8 cellular contexts compared by ENCODE assay signal in the genomic region with DNA sequence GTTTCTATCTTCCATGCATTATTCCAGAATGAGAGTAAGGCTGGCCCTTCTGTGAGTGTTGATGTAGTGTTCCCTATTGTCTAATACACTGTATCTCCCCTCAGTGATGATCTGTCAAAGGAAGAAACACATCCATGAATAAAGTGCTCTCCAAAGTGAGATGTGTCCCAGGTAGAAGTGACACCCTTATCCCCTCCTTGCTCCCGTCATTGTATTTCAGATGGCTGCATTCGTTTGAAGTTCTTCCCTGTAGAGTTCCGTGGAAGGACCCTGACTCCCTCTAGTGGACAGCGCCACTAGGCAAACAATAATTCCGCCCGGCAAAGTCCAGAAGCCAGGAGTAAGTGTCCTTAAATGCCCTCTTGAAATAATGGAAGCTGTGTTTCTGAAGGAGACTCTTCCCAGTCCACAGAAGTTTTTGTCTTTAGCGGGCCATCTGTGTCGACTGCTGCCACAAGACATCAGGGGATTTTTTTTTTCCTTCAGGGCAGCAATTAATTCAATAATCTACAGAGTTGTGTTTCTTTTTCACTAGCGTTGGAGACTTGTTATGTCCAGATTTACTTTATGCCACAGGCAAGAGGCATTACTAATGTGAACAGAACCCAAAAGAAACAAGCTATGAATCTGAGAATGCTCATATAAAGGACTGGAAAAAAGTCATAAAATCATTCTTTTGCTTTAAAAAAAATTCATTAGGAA.
A peak's percentile ranks its signal among the peaks of the same experiment; 100 is the strongest.
DNase-seq lines count a peak whose midpoint lies in the region; ATAC-seq, FAIRE-seq and TF ChIP-seq lines count a peak whose summit lies in the region.

No MANE protein-coding gene starts in this region.

- peaks cover 8 to 10% of the 10 kb centered on the region in 2 donors for H3K4me1 ChIP-seq in kidney (ENCODE audit: control insufficient read depth in 1 of 2, insufficient read depth in 1 of 2, low read depth in 1 of 2, low read length in 2 of 2)

- intact Hi-C loops in kidney (cut with DNase I): no loop called here

- DNase-seq in AG09309 (ENCODE audit: low read depth) (peak; percentile 72), NCI-H2196 (lab: John Stamatoyannopoulos, UW; ENCODE audit: unreplicated experiment) (peak; percentile 69), WERI-Rb-1 (peak; percentile 74), bronchial epithelial cell (ENCODE audit: low read depth) (peak; percentile 79), kidney (peak; percentile 76)
- DNase-seq in stimulated activated CD4-positive, alpha-beta T cell treated with anti-CD3 and anti-CD28 coated beads, Interleukin-1b, Interleukin-23, amount 100 ng/mL, for 48 hours: peak; percentile 53

- H3K9ac ChIP-seq in kidney (ENCODE audit: low read length in 2 of 2): no peak overlapping the region

- ATAC-seq in GM18873 (IDR thresholded peaks at IDR 0.05; ENCODE audit: low FRiP score, unreplicated experiment): peak; percentile 81
- ATAC-seq in HG03135 (IDR thresholded peaks at IDR 0.05; ENCODE audit: unreplicated experiment): peak; percentile 78

- H3K27me3 ChIP-seq in WERI-Rb-1 (ENCODE audit: insufficient read depth, low read depth, severe bottlenecking) (no peaks in the 10 kb centered on the region), bronchial epithelial cell (ENCODE audit: control insufficient read depth, insufficient read depth, low read length) (no peaks in the 10 kb centered on the region)

- no peaks in the 10 kb centered on the region for H3K36me3 ChIP-seq in WERI-Rb-1
- H3K36me3 ChIP-seq in bronchial epithelial cell (ENCODE audit: control insufficient read depth, insufficient read depth, low read length): no peaks in the 10 kb centered on the region
- H3K36me3 ChIP-seq in kidney (ENCODE audit: control insufficient read depth in 1 of 2, insufficient read depth in 2 of 2, low read length in 2 of 2): no peaks in the 10 kb centered on the region

- H3K9me3 ChIP-seq in WERI-Rb-1 (ENCODE audit: severe bottlenecking): no peaks in the 10 kb centered on the region
- H3K9me3 ChIP-seq in kidney (ENCODE audit: control insufficient read depth in 1 of 2, low read length in 2 of 2): no peaks in the 10 kb centered on the region

- TF ChIP-seq CTCF in AG09309 (IDR thresholded peaks at IDR 0.05; ENCODE audit: control insufficient read depth, insufficient read depth, low read depth, low read length, missing control alignments) (peak; percentile 96), WERI-Rb-1 (IDR thresholded peaks at IDR 0.05; ENCODE audit: low read depth, low read length) (peak; percentile 66), bronchial epithelial cell (IDR thresholded peaks at IDR 0.05; ENCODE audit: insufficient read depth, low read length, severe bottlenecking) (peak; percentile 93), kidney (IDR thresholded peaks at IDR 0.05; ENCODE audit: borderline replicate concordance, extremely low read depth, insufficient read depth) (peak; percentile 88)

- no peak for FAIRE-seq in bronchial epithelial cell (lab: Jason Lieb, UNC)
- FAIRE-seq in kidney (lab: Jason Lieb, UNC): peak; percentile 78

- no peak overlapping the region for H3K4me3 ChIP-seq in AG09309 (ENCODE audit: control insufficient read depth, low read depth, low read length)
- no peak overlapping the region for H3K4me3 ChIP-seq in WERI-Rb-1 (ENCODE audit: low read depth, low read length)
- H3K4me3 ChIP-seq in bronchial epithelial cell (ENCODE audit: low read depth, low read length): no peak overlapping the region
- H3K4me3 ChIP-seq in kidney (ENCODE audit: low read length in 2 of 2): no peak overlapping the region

- H3K27ac ChIP-seq in WERI-Rb-1 (no peak overlapping the region), kidney (ENCODE audit: low read depth in 2 of 2, low read length in 2 of 2) (no peak overlapping the region)
